25 cellular contexts compared by ENCODE assay signal in the genomic region with DNA sequence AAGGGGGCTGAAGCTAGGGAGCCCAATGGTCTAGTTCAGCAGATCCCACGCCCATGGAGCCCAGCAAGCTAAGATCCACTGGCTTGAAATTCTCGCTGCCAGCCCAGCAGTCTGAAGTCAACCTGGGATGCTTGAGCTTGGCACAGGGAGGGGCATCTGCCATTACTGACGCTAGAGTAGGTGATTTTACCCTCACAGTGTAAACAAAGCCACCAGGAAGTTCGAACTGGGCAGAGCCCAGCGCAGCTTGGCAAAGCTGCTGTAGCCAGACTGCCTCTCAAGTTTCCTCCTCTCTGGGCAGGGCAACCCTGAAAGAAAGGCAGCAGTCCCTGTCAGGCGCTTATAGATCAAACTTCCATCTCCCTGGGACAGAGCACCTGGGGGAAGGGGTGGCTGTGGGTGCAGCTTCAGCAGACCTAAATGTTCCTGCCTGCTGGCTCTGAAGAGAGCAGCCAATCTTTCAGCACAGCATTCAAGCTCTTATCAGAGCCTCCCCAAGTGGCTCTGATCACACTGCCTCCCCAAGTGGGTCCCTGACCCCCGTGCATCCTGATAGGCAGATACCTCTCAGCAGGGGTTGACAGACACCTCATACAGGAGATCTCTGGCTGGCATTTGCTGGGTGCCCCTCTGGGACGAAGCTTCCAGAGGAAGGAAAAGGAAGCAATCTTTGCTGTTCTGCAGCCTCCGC.
DNase-seq lines count a peak whose midpoint lies in the region; ATAC-seq and TF ChIP-seq lines count a peak whose summit lies in the region.
"Had no signal": no experiment of that assay in that cellular context is flagged by ENCODE, and none has a peak within 500 bp of the region (broad histone marks: within the 10 kb centered on the region; RNA-seq: fewer than 3 reads in every experiment).

No MANE protein-coding gene starts in this region.

- no peak overlapping the region for H3K9ac ChIP-seq in endodermal cell (ENCODE audit: extremely low read depth, low read length, poor library complexity, severe bottlenecking)

- H3K36me3 Mint-ChIP-seq in effector memory CD8-positive, alpha-beta T cell (ENCODE audit: insufficient read depth), result peaks cover 2% of the 10 kb centered on the region
- H3K36me3 Mint-ChIP-seq in endodermal cell (ENCODE audit: low read depth), result no peaks in the 10 kb centered on the region

- DNase-seq in DMS153 treated with DMSO at 0.1 percent for 48 hours (lab: John Stamatoyannopoulos, UW; ENCODE audit: unreplicated experiment), result peak; percentile 19
- DNase-seq in NCI-H1105 (lab: John Stamatoyannopoulos, UW), result peak; percentile 5
- DNase-seq in mucosa of gallbladder (ENCODE audit: low spot score), result peak; percentile 77
- no peak for DNase-seq in effector memory CD8-positive, alpha-beta T cell
- no peak for DNase-seq in hepatocyte (ENCODE audit: low spot score)
- no peak for DNase-seq in endodermal cell
- DNase-seq: activated CD4-positive, alpha-beta T cell treated with anti-CD3 and anti-CD28 coated beads, Interleukin-2, amount 50 U/mL, for 1 hour; anterior cingulate cortex; GDM1; Karpas-422; NCI-H2081 treated with DMSO at 0.1 percent for 48 hours; NCI-H82; SHP77; sigmoid colon; stimulated activated CD4-positive, alpha-beta T cell treated with anti-CD3 and anti-CD28 coated beads, Interleukin-15, amount 100 ng/mL, for 24 hours; T-helper 9 cell had no signal

- H3K4me3 ChIP-seq in hepatocyte, result no peak overlapping the region
- no peak overlapping the region for H3K4me3 ChIP-seq in endodermal cell (ENCODE audit: low read length)
- H3K4me3 ChIP-seq: gastroesophageal sphincter, sigmoid colon, tibial nerve had no signal

- ATAC-seq in effector memory CD8-positive, alpha-beta T cell (replicated peaks), result no peak
- ATAC-seq in GM18867 (IDR thresholded peaks at IDR 0.05; ENCODE audit: unreplicated experiment), result no peak
- ATAC-seq: gastroesophageal sphincter had no signal

- H3K4me3 Mint-ChIP-seq in effector memory CD8-positive, alpha-beta T cell, result no peak overlapping the region
- H3K4me3 Mint-ChIP-seq in endodermal cell, result no peak overlapping the region
- H3K4me3 Mint-ChIP-seq: activated naive CD4-positive, alpha-beta T cell treated with anti-CD3 and anti-CD28 coated beads, Interleukin-2, amount 50 U/mL, for 24 hours; activated T-helper 1 cell treated with anti-CD3 and anti-CD28 coated beads, Interleukin-12 subunit alpha, Interleukin-12 subunit beta, Interleukin-2, Interleukin-4 antibody, amounts not matched to agents 30 ng/mL and 10 ng/mL and 1 ng/mL, durations not matched to agents 14 hours and 24 hours and 36 hours; dendritic cell treated with granulocyte-macrophage colony-stimulating factor and Interleukin-4, amounts not matched to agents 40 ng/mL and 50 ng/mL, for 4 days; stimulated activated naive CD8-positive, alpha-beta T cell treated with anti-CD3 and anti-CD28 coated beads, Interleukin-15, Interleukin-2, amounts not matched to agents 100 ng/mL and 50 ng/mL, for 24 hours had no signal

- TF ChIP-seq CTCF in VCaP (conservative IDR thresholded peaks at IDR 0.05) (no peak), hepatocyte (IDR thresholded peaks at IDR 0.05; ENCODE audit: poor library complexity) (no peak), endodermal cell (conservative IDR thresholded peaks at IDR 0.05) (no peak)

- H3K27me3 ChIP-seq in hepatocyte (no peaks in the 10 kb centered on the region), endodermal cell (ENCODE audit: control insufficient read depth, insufficient read depth, low read length, poor library complexity, severe bottlenecking) (no peaks in the 10 kb centered on the region)
- H3K27me3 ChIP-seq: gastroesophageal sphincter, sigmoid colon, tibial nerve had no signal

- H3K9me3 ChIP-seq in hepatocyte (ENCODE audit: low read depth) (no peaks in the 10 kb centered on the region), endodermal cell (ENCODE audit: control insufficient read depth, low read length) (peaks cover 20% of the 10 kb centered on the region)
- H3K9me3 ChIP-seq: gastroesophageal sphincter, sigmoid colon, tibial nerve had no signal

- H3K27ac ChIP-seq in VCaP, result peak overlapping the region; percentile 13; the same call in 1 of the 2 replicates
- no peak overlapping the region for H3K27ac ChIP-seq in hepatocyte
- H3K27ac ChIP-seq in endodermal cell (ENCODE audit: low read depth, low read length), result no peak overlapping the region
- H3K27ac ChIP-seq: gastroesophageal sphincter, sigmoid colon, tibial nerve had no signal

- H3K4me1 Mint-ChIP-seq in effector memory CD8-positive, alpha-beta T cell (ENCODE audit: low read depth in 2 of 2), result no peaks in the 10 kb centered on the region
- H3K4me1 Mint-ChIP-seq in endodermal cell, result peaks cover 3% of the 10 kb centered on the region
- H3K4me1 Mint-ChIP-seq: activated naive CD4-positive, alpha-beta T cell treated with anti-CD3 and anti-CD28 coated beads, Interleukin-2, amount 50 U/mL, for 24 hours had no signal

- H3K36me3 ChIP-seq in hepatocyte (replicated peaks; ENCODE audit: insufficient read depth, low read depth) (no peaks in the 10 kb centered on the region), endodermal cell (ENCODE audit: control insufficient read depth, insufficient read depth, low read length) (peaks cover 8% of the 10 kb centered on the region)
- H3K36me3 ChIP-seq: gastroesophageal sphincter, sigmoid colon, tibial nerve had no signal

- H3K79me2 ChIP-seq in hepatocyte, result no peaks in the 10 kb centered on the region

- no peaks in the 10 kb centered on the region for H3K4me1 ChIP-seq in hepatocyte (ENCODE audit: insufficient read depth)
- peaks cover 4% of the 10 kb centered on the region for H3K4me1 ChIP-seq in endodermal cell (ENCODE audit: control insufficient read depth, insufficient read depth, low read length)
- H3K4me1 ChIP-seq: gastroesophageal sphincter, sigmoid colon, tibial nerve had no signal

- 88% methylated on average over 9 of the region's 9 CpGs for WGBS in hepatocyte (ENCODE audit: low lambda C conversion rate, missing lambda C conversion rate)
- WGBS in endodermal cell (ENCODE audit: insufficient coverage in 1 of 2, insufficient read length in 1 of 2), 2 experiments, result 90 to 100% methylated on average over 4 to 9 of the region's 9 CpGs

- no peaks in the 10 kb centered on the region for H3K9me2 ChIP-seq in hepatocyte (replicated peaks; ENCODE audit: insufficient read depth)

- no peaks in the 10 kb centered on the region for H4K20me1 ChIP-seq in hepatocyte (ENCODE audit: insufficient read depth, poor library complexity, severe bottlenecking)

- H3K27me3 Mint-ChIP-seq in effector memory CD8-positive, alpha-beta T cell, result peaks cover 42 to 87% of the 10 kb centered on the region in 2 donors
- H3K27me3 Mint-ChIP-seq in endodermal cell (ENCODE audit: insufficient read depth), result peaks cover 3% of the 10 kb centered on the region

- no peak overlapping the region for H2AFZ ChIP-seq in hepatocyte

- peaks cover 0 to 7% of the 10 kb centered on the region in 2 donors for H3K9me3 Mint-ChIP-seq in effector memory CD8-positive, alpha-beta T cell
- peaks cover 6% of the 10 kb centered on the region for H3K9me3 Mint-ChIP-seq in endodermal cell
- H3K9me3 Mint-ChIP-seq: activated naive CD4-positive, alpha-beta T cell treated with anti-CD3 and anti-CD28 coated beads, Interleukin-2, amount 50 U/mL, for 24 hours had no signal

- H3K27ac Mint-ChIP-seq in effector memory CD8-positive, alpha-beta T cell, result no peak overlapping the region
- no peak overlapping the region for H3K27ac Mint-ChIP-seq in endodermal cell
- H3K27ac Mint-ChIP-seq: activated naive CD4-positive, alpha-beta T cell treated with anti-CD3 and anti-CD28 coated beads, Interleukin-2, amount 50 U/mL, for 24 hours; activated T-helper 1 cell treated with anti-CD3 and anti-CD28 coated beads, Interleukin-12 subunit alpha, Interleukin-12 subunit beta, Interleukin-2, Interleukin-4 antibody, amounts not matched to agents 30 ng/mL and 10 ng/mL and 1 ng/mL, durations not matched to agents 14 hours and 24 hours and 36 hours; dendritic cell treated with granulocyte-macrophage colony-stimulating factor and Interleukin-4, amounts not matched to agents 40 ng/mL and 50 ng/mL, for 4 days; progenitor cell of endocrine pancreas; stimulated activated naive CD8-positive, alpha-beta T cell treated with anti-CD3 and anti-CD28 coated beads, Interleukin-15, Interleukin-2, amounts not matched to agents 100 ng/mL and 50 ng/mL, for 24 hours had no signal

- no peak overlapping the region for H3K4me2 ChIP-seq in hepatocyte

Comparison
In these comparisons a context has a peak if more than half of its experiments do, and no peak if none do; other contexts are left out.
1. DNase-seq: peak in DMS153 treated with DMSO at 0.1 percent for 48 hours (single experiment), NCI-H1105 (single experiment) and mucosa of gallbladder (single experiment); none in effector memory CD8-positive, alpha-beta T cell (0 of 3), hepatocyte (single experiment) and endodermal cell (single experiment).